In the genomic region with DNA sequence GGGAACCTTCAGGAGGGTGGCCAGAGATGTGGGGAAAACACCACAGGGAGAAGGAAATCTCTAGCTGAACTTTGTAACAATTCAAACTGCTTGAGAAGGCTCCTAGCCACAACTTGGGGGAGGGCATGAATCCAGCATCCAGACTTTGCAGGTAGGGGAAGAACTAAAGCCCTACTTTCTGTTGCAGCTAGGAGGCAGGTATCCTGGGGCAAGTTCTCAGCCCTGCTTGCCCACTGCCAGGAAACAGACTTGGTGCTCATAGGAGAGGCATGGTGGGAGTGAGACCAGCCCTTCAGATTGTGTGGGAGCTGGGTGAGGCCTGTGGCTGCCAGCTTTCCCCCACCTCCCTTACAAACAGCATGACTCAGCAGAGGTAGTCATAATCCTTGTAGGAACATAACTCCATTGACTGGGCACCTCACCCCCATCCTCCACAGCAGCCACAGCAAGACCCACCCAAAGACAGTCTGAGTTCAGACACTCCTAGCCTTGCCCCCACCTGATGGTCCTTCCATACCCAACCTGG, we compare ENCODE assay signal across 27 cellular contexts.
DNase-seq lines count a peak whose midpoint lies in the region; ATAC-seq and TF ChIP-seq lines count a peak whose summit lies in the region.
"Had no signal": no experiment of that assay in that cellular context is flagged by ENCODE, and none has a peak within 500 bp of the region (broad histone marks: within the 10 kb centered on the region; RNA-seq: fewer than 3 reads in every experiment).

No MANE protein-coding gene starts in this region.

- peaks cover 35% of the 10 kb centered on the region for H3K36me3 Mint-ChIP-seq in GM23338 (ENCODE audit: low read depth)

- CTCF ChIA-PET in PC-3 (lab: Charles Lee): no interaction called here

- TF ChIP-seq CTCF in GM23338 (conservative IDR thresholded peaks at IDR 0.05; ENCODE audit: low read depth in 2 of 2): no peak
- TF ChIP-seq CTCF in PC-3 (conservative IDR thresholded peaks at IDR 0.05; ENCODE audit: low read depth, low read length): no peak
- TF ChIP-seq CTCF in brain microvascular endothelial cell (IDR thresholded peaks at IDR 0.05; ENCODE audit: low read depth, low read length, missing control alignments): peak; percentile 20

- intact Hi-C loops in PC-3 (cut with micrococcal nuclease): no loop called here

- no peak overlapping the region for H3K4me3 Mint-ChIP-seq in GM23338
- H3K4me3 Mint-ChIP-seq: CD4-positive, alpha-beta T cell; HFFc6; neural crest cell; T-helper 17 cell had no signal

- H3F3A ChIP-seq in GM23338 (replicated peaks; ENCODE audit: low read depth) (no peaks in the 10 kb centered on the region), PC-3 (ENCODE audit: low read length, unreplicated experiment) (no peaks in the 10 kb centered on the region)

- no peak for ATAC-seq in GM23338
- ATAC-seq in PC-3: peak; percentile 85
- no peak for ATAC-seq in GM19328 (IDR thresholded peaks at IDR 0.05; ENCODE audit: unreplicated experiment)
- ATAC-seq: HepG2, left colon, right lobe of liver, T-helper 17 cell had no signal

- H3K9me3 ChIP-seq in PC-3 (ENCODE audit: low read length): no peaks in the 10 kb centered on the region
- H3K9me3 ChIP-seq: right lobe of liver, SK-N-SH, uterus had no signal

- H3K36me3 ChIP-seq in GM23338 (ENCODE audit: insufficient read depth) (peaks cover 3% of the 10 kb centered on the region; the same call in 1 of the 2 replicates), PC-3 (ENCODE audit: low read depth, low read length) (no peaks in the 10 kb centered on the region; the same call in 1 of the 2 replicates), brain microvascular endothelial cell (replicated peaks) (no peaks in the 10 kb centered on the region)
- H3K36me3 ChIP-seq: right lobe of liver, thoracic aorta, uterus had no signal

- no peaks in the 10 kb centered on the region for H3K27me3 Mint-ChIP-seq in GM23338 (ENCODE audit: insufficient read depth, low read depth, poor library complexity)
- H3K27me3 Mint-ChIP-seq: T-helper 17 cell had no signal

- BruUV-seq in PC-3 (replicated peaks; lab: Mats Ljungman, UMichigan): no TSS peak

- H3K9me3 Mint-ChIP-seq in GM23338: peaks cover 78% of the 10 kb centered on the region

- peak overlapping the region; percentile 40 for H3K9ac ChIP-seq in PC-3 (ENCODE audit: low read length)
- H3K9ac ChIP-seq: SK-N-SH had no signal

- H2AFZ ChIP-seq in GM23338 (no peak overlapping the region), PC-3 (ENCODE audit: low read length) (peak overlapping the region; percentile 54)

- H3K4me1 ChIP-seq in GM23338 (ENCODE audit: insufficient read depth): no peaks in the 10 kb centered on the region; the same call in 1 of the 2 replicates
- peaks cover 28% of the 10 kb centered on the region for H3K4me1 ChIP-seq in PC-3 (ENCODE audit: insufficient read depth, low read length)
- H3K4me1 ChIP-seq: right lobe of liver, uterus had no signal

- no peaks in the 10 kb centered on the region for H4K20me1 ChIP-seq in GM23338 (replicated peaks; ENCODE audit: insufficient read depth)
- no peaks in the 10 kb centered on the region for H4K20me1 ChIP-seq in PC-3 (ENCODE audit: low read length)

- H3K27me3 ChIP-seq in GM23338 (ENCODE audit: insufficient read depth) (no peaks in the 10 kb centered on the region), PC-3 (ENCODE audit: low read length) (no peaks in the 10 kb centered on the region), brain microvascular endothelial cell (replicated peaks) (no peaks in the 10 kb centered on the region)
- H3K27me3 ChIP-seq: right lobe of liver, uterus had no signal

- H3K4me2 ChIP-seq in GM23338 (no peak overlapping the region), PC-3 (ENCODE audit: low read length) (peak overlapping the region; percentile 64)
- H3K4me2 ChIP-seq: SK-N-SH had no signal

- no peak for DNase-seq in GM23338 (ENCODE audit: low spot score)
- peak; percentile 61 for DNase-seq in PC-3
- no peak for DNase-seq in brain microvascular endothelial cell
- DNase-seq in kidney tubule cell (ENCODE audit: low spot score): peak; percentile 74
- no peak for DNase-seq in DMS79 treated with DMSO at 0.1 percent for 48 hours (lab: John Stamatoyannopoulos, UW)
- no peak for DNase-seq in NCI-H82 treated with DMSO at 0.1 percent for 48 hours (lab: John Stamatoyannopoulos, UW; ENCODE audit: unreplicated experiment)
- DNase-seq: activated naive CD4-positive, alpha-beta T cell treated with Interleukin-2 at 50 U/mL for 16 hours; amniotic stem cell; CD4-positive, alpha-beta T cell; effector CD4-positive, alpha-beta T cell; erythroblast; foreskin fibroblast; HFFc6; left colon; NCI-H1092; NCI-H187 treated with DMSO at 0.1 percent for 48 hours; NCI-H526 treated with DMSO at 0.1 percent for 48 hours; right lobe of liver; SK-N-SH; stimulated activated CD4-positive, alpha-beta T cell treated with anti-CD3 and anti-CD28 coated beads, Interleukin-12 subunit alpha, Interleukin-12 subunit beta, amount 100 ng/mL, for 4 hours; stimulated activated naive CD4-positive, alpha-beta T cell; T-helper 17 cell; uterus had no signal

- no peak overlapping the region for H3K27ac ChIP-seq in GM23338 (ENCODE audit: low read depth)
- H3K27ac ChIP-seq in PC-3 (ENCODE audit: low read length): peak overlapping the region; percentile 80
- H3K27ac ChIP-seq in brain microvascular endothelial cell: no peak overlapping the region
- H3K27ac ChIP-seq: right lobe of liver, thoracic aorta, uterus had no signal

- H3K9me2 ChIP-seq in GM23338 (ENCODE audit: insufficient read depth): no peaks in the 10 kb centered on the region; the same call in 1 of the 2 replicates
- H3K9me2 ChIP-seq in PC-3 (replicated peaks; ENCODE audit: low read length): no peaks in the 10 kb centered on the region
- H3K9me2 ChIP-seq: SK-N-SH had no signal

- peak overlapping the region; percentile 85; the same call in 1 of the 2 replicates for H3K27ac Mint-ChIP-seq in GM23338
- H3K27ac Mint-ChIP-seq: CD4-positive, alpha-beta T cell; HFFc6; T-helper 17 cell had no signal

- H3K4me3 ChIP-seq in GM23338 (no peak overlapping the region), PC-3 (ENCODE audit: low read length) (no peak overlapping the region), brain microvascular endothelial cell (ENCODE audit: low read depth, low read length) (no peak overlapping the region)
- H3K4me3 ChIP-seq: right lobe of liver, thoracic aorta, uterus had no signal

- H3K4me1 Mint-ChIP-seq in GM23338: peaks cover 8% of the 10 kb centered on the region; the same call in 2 of the 3 replicates
- H3K4me1 Mint-ChIP-seq: neural crest cell, T-helper 17 cell had no signal

- in situ Hi-C loops in brain microvascular endothelial cell (cut with HindIII; ENCODE audit: low pct_ligation_motif_present, low sequenced_read_pairs): no loop called here

- POLR2A ChIA-PET in PC-3 (lab: Charles Lee; ENCODE audit: unreplicated experiment): no interaction called here

- H3K79me2 ChIP-seq in GM23338 (replicated peaks; ENCODE audit: insufficient read depth) (no peaks in the 10 kb centered on the region), PC-3 (ENCODE audit: low read length) (no peaks in the 10 kb centered on the region)

TF ChIP-seq in GM23338, 12 proteins besides CTCF, POLR2A, EP300 and RAD21 (continues in another document):
- TF ChIP-seq ZNF114 (CRISPR knock-in tag; IDR thresholded peaks at IDR 0.05) (no peak), ZNF331 (CRISPR knock-in tag; IDR thresholded peaks at IDR 0.05; ENCODE audit: low read depth) (no peak), NANOG (IDR thresholded peaks at IDR 0.05; ENCODE audit: borderline replicate concordance) (no peak), EZH2 (IDR thresholded peaks at IDR 0.05; ENCODE audit: low read depth, unreplicated experiment) (no peak), JUNB (IDR thresholded peaks at IDR 0.05; ENCODE audit: unreplicated experiment) (no peak), CREB1 (CRISPR knock-in tag; IDR thresholded peaks at IDR 0.05; ENCODE audit: low read depth) (no peak), EZH2phosphoT487 (IDR thresholded peaks at IDR 0.05; ENCODE audit: unreplicated experiment) (no peak), POLR2AphosphoS5 (IDR thresholded peaks at IDR 0.05; ENCODE audit: low read depth) (no peak), STAT1 (IDR thresholded peaks at IDR 0.05; ENCODE audit: unreplicated experiment) (no peak)

Comparison
In these comparisons a context has a peak if more than half of its experiments do, and no peak if none do; other contexts are left out.
1. DNase-seq: peak in PC-3 (single experiment) and kidney tubule cell (single experiment); none in GM23338 (single experiment), brain microvascular endothelial cell (single experiment), DMS79 treated with DMSO at 0.1 percent for 48 hours (single experiment) and NCI-H82 treated with DMSO at 0.1 percent for 48 hours (single experiment).